ENCODE assay signal across 16 cellular contexts in genomic region chr3:171790898-171791694, GRCh38. TPM values are rescaled to one million over a fixed set of nuclear protein-coding genes. Genes with fewer than 3 reads are reported as not detected.
DNase-seq lines count a peak whose midpoint lies in the region; ATAC-seq, FAIRE-seq and TF ChIP-seq lines count a peak whose summit lies in the region.
"Had no signal": no experiment of that assay in that cellular context is flagged by ENCODE, and none has a peak within 500 bp of the region (broad histone marks: within the 10 kb centered on the region; RNA-seq: fewer than 3 reads in every experiment).

No MANE protein-coding gene starts in this region.

- H3K79me2 ChIP-seq in endothelial cell of umbilical vein (ENCODE audit: control insufficient read depth, insufficient read depth, low read length) = peaks cover 31% of the 10 kb centered on the region

- DNase-seq in AG10803 (ENCODE audit: low read depth) = peak; percentile 82
- DNase-seq in NCI-H69 (lab: John Stamatoyannopoulos, UW) = peak; percentile 43
- peak; percentile 96 for DNase-seq in endothelial cell of umbilical vein (ENCODE audit: low read depth, low spot score)
- no peak for DNase-seq in NCI-H128 (lab: John Stamatoyannopoulos, UW; ENCODE audit: unreplicated experiment)
- DNase-seq: activated naive CD8-positive, alpha-beta T cell treated with anti-CD3 and anti-CD28 coated beads, Interleukin-2, amount 50 U/mL, for 24 hours; left colon; NCI-H1105 treated with DMSO at 0.1 percent for 48 hours; T-helper 17 cell had no signal

- dilution Hi-C loops in endothelial cell of umbilical vein (cut with MboI; ENCODE audit: extremely low pct_ligation_motif_present, low sequenced_read_pairs) = no loop called here

- no peaks in the 10 kb centered on the region for H3K36me3 ChIP-seq in endothelial cell of umbilical vein (ENCODE audit: control insufficient read depth in 2 of 2, extremely low read depth in 1 of 2, insufficient read depth in 2 of 2, low read length in 2 of 2)

- H3K27me3 ChIP-seq in endothelial cell of umbilical vein (ENCODE audit: control insufficient read depth in 2 of 2, insufficient read depth in 2 of 2, low read length in 2 of 2) = no peaks in the 10 kb centered on the region

- peak overlapping the region; percentile 41 for H3K4me2 ChIP-seq in endothelial cell of umbilical vein (ENCODE audit: insufficient read depth, low read length)

- H3K9me3 ChIP-seq in endothelial cell of umbilical vein (replicated peaks; ENCODE audit: control insufficient read depth, insufficient read depth, low read length) = no peaks in the 10 kb centered on the region

- peaks cover 65% of the 10 kb centered on the region for H3K4me1 ChIP-seq in endothelial cell of umbilical vein (ENCODE audit: control insufficient read depth, extremely low read depth, insufficient read depth, low read length)

- H3K36me3 Mint-ChIP-seq in nephron (ENCODE audit: low read depth) = no peaks in the 10 kb centered on the region

- TF ChIP-seq CTCF in AG10803 (conservative IDR thresholded peaks at IDR 0.05; ENCODE audit: low read length) (no peak), endothelial cell of umbilical vein (IDR thresholded peaks at IDR 0.05; ENCODE audit: extremely low read depth in 1 of 2, insufficient read depth in 1 of 2, low read depth in 1 of 2, low read length in 2 of 2) (no peak), nephron (IDR thresholded peaks at IDR 0.05; ENCODE audit: unreplicated experiment in 3 of 3) (no peak)

- H3K4me1 Mint-ChIP-seq in nephron = peaks cover 36% of the 10 kb centered on the region
- H3K4me1 Mint-ChIP-seq: activated naive CD8-positive, alpha-beta T cell treated with anti-CD3 and anti-CD28 coated beads, Interleukin-2, amount 50 U/mL, for 24 hours had no signal

- CTCF ChIA-PET in endothelial cell of umbilical vein (lab: Charles Lee) = interaction anchor here (1.0 to 3.6 kb wide), 12 partner anchors 11 to 483 kb away, joined by 3 to 23 read pairs (median 4); partner anchors contain the start of gene PLD1

- H3K4me3 Mint-ChIP-seq in nephron = no peak overlapping the region
- H3K4me3 Mint-ChIP-seq: activated naive CD8-positive, alpha-beta T cell treated with anti-CD3 and anti-CD28 coated beads, Interleukin-2, amount 50 U/mL, for 24 hours; T-helper 17 cell had no signal

- no peak overlapping the region for H3K4me3 ChIP-seq in AG10803 (ENCODE audit: low read length)
- H3K4me3 ChIP-seq in endothelial cell of umbilical vein (replicated peaks in 1 of 3; ENCODE audit: insufficient read depth in 1 of 3, low read depth in 1 of 3, low read length in 3 of 3) = no peak overlapping the region

- no peak for FAIRE-seq in endothelial cell of umbilical vein (lab: Jason Lieb, UNC)
- FAIRE-seq: GM19239 had no signal

- TSS peak; percentile 72 for BruUV-seq in endothelial cell of umbilical vein (replicated peaks; lab: Mats Ljungman, UMichigan)

- intact Hi-C loops in endothelial cell of umbilical vein (cut with micrococcal nuclease) = loop anchor here (1.0 to 2.0 kb wide), 6 partner anchors 11 to 250 kb away; no protein-coding TSS in a partner anchor

- H3K9ac ChIP-seq in endothelial cell of umbilical vein (replicated peaks; ENCODE audit: extremely low read depth, insufficient read depth, low read length) = peak overlapping the region; percentile 82

- no peak overlapping the region for H2AFZ ChIP-seq in endothelial cell of umbilical vein (ENCODE audit: low read depth, low read length)

- peaks cover 3% of the 10 kb centered on the region for H3K27me3 Mint-ChIP-seq in nephron (ENCODE audit: low read depth)

- no peak for ATAC-seq in GM21381 (IDR thresholded peaks at IDR 0.05; ENCODE audit: unreplicated experiment)
- ATAC-seq in GM21723 (IDR thresholded peaks at IDR 0.05; ENCODE audit: unreplicated experiment) = no peak
- ATAC-seq in GM18870 (IDR thresholded peaks at IDR 0.05; ENCODE audit: unreplicated experiment) = no peak
- ATAC-seq: T-helper 17 cell had no signal

- H4K20me1 ChIP-seq in endothelial cell of umbilical vein (replicated peaks; ENCODE audit: control insufficient read depth, extremely low read depth, insufficient read depth, low read length) = no peaks in the 10 kb centered on the region

- H3K9me1 ChIP-seq in endothelial cell of umbilical vein (replicated peaks; ENCODE audit: control insufficient read depth, extremely low read depth, insufficient read depth, low read length) = no peaks in the 10 kb centered on the region

- peak overlapping the region; percentile 99 for H3K27ac ChIP-seq in endothelial cell of umbilical vein (ENCODE audit: insufficient read depth, low read depth, low read length)

- POLR2A ChIA-PET in endothelial cell of umbilical vein (lab: Charles Lee) = interaction anchor here (1.2 to 1.8 kb wide), 4 partner anchors 11 to 20 kb away, joined by 4 to 11 read pairs (median 7); partner anchors contain the start of gene PLD1

- no peaks in the 10 kb centered on the region for H3K9me3 Mint-ChIP-seq in nephron
- H3K9me3 Mint-ChIP-seq: activated naive CD8-positive, alpha-beta T cell treated with anti-CD3 and anti-CD28 coated beads, Interleukin-2, amount 50 U/mL, for 24 hours had no signal

- H3K27ac Mint-ChIP-seq in nephron = peak overlapping the region; percentile 27 to 62 (median 60)
- H3K27ac Mint-ChIP-seq: activated naive CD8-positive, alpha-beta T cell treated with anti-CD3 and anti-CD28 coated beads, Interleukin-2, amount 50 U/mL, for 24 hours; T-helper 17 cell had no signal

- no peak for TF ChIP-seq POLR2A in endothelial cell of umbilical vein (IDR thresholded peaks at IDR 0.05; ENCODE audit: low read depth, low read length)

TF ChIP-seq in endothelial cell of umbilical vein, 7 proteins besides CTCF, POLR2A, EP300 and RAD21:
- no peak for TF ChIP-seq FOS (IDR thresholded peaks at IDR 0.05; ENCODE audit: borderline replicate concordance, insufficient read depth, low read length)
- no peak for TF ChIP-seq POLR2AphosphoS5 (IDR thresholded peaks at IDR 0.05; ENCODE audit: insufficient read depth, low read depth, low read length)
- no peak for TF ChIP-seq GATA2 (IDR thresholded peaks at IDR 0.05; ENCODE audit: insufficient read depth, insufficient read length, low read depth, low read length)
- TF ChIP-seq MYC (IDR thresholded peaks at IDR 0.05; ENCODE audit: low read depth, low read length) = no peak
- no peak for TF ChIP-seq JUN (IDR thresholded peaks at IDR 0.05; ENCODE audit: borderline replicate concordance, insufficient read depth, insufficient read length, low read depth)
- TF ChIP-seq MAX (IDR thresholded peaks at IDR 0.05; ENCODE audit: insufficient read depth, insufficient read length) = no peak
- no peak for TF ChIP-seq EZH2 (IDR thresholded peaks at IDR 0.05; ENCODE audit: borderline replicate concordance, low read depth, low read length, severe bottlenecking)

RNA-seq across cellular contexts. Expression of gene PLD1, which starts 19.2 kb away (rescaled TPM):
- 75.6 and 108 TPM in 2 replicates for total RNA-seq in endothelial cell of umbilical vein
- 35.7 and 42.0 TPM in 2 replicates for polyA plus RNA-seq in endothelial cell of umbilical vein
- 33.4 and 33.6 TPM in 2 replicates for polyA plus RNA-seq in endothelial cell of umbilical vein (2011; cell fraction: cytosol; rRNA removed)
- 169 and 198 TPM in 2 replicates for polyA plus RNA-seq in endothelial cell of umbilical vein (2011; cell fraction: nucleus; rRNA removed)
- 32.5 and 45.4 TPM in 2 replicates for polyA plus RNA-seq in endothelial cell of umbilical vein (2012)
- polyA minus RNA-seq in endothelial cell of umbilical vein = 168 and 217 TPM in 2 replicates
- 10.1 TPM for polyA minus RNA-seq in endothelial cell of umbilical vein (2011; cell fraction: cytosol; rRNA and poly(A)+ RNA removed)
- polyA minus RNA-seq in endothelial cell of umbilical vein (2011; cell fraction: nucleus; rRNA and poly(A)+ RNA removed) = 352 and 548 TPM in 2 replicates

RNA-seq across cellular contexts. Expression of gene TMEM212, which starts 52.1 kb away (rescaled TPM):
- total RNA-seq in endothelial cell of umbilical vein = not detected in 2 replicates
- polyA plus RNA-seq in endothelial cell of umbilical vein = 0.14 TPM in 1 of 2 replicates, not detected in the other
- not detected in 2 replicates for polyA plus RNA-seq in endothelial cell of umbilical vein (2011; cell fraction: cytosol; rRNA removed)
- 0.11 TPM in 1 of 2 replicates, not detected in the other for polyA plus RNA-seq in endothelial cell of umbilical vein (2011; cell fraction: nucleus; rRNA removed)
- not detected in 2 replicates for polyA plus RNA-seq in endothelial cell of umbilical vein (2012)
- not detected in 2 replicates for polyA minus RNA-seq in endothelial cell of umbilical vein
- polyA minus RNA-seq in endothelial cell of umbilical vein (2011; cell fraction: cytosol; rRNA and poly(A)+ RNA removed) = not detected
- polyA minus RNA-seq in endothelial cell of umbilical vein (2011; cell fraction: nucleus; rRNA and poly(A)+ RNA removed) = 0.91 and 1.3 TPM in 2 replicates
- total RNA-seq: activated CD8-positive, alpha-beta memory T cell treated with anti-CD3 and anti-CD28 coated beads for 36 hours; left colon; renal cortical epithelial cell; T-helper 17 cell had no signal
- polyA plus RNA-seq: BJ had no signal
